In the genomic region with DNA sequence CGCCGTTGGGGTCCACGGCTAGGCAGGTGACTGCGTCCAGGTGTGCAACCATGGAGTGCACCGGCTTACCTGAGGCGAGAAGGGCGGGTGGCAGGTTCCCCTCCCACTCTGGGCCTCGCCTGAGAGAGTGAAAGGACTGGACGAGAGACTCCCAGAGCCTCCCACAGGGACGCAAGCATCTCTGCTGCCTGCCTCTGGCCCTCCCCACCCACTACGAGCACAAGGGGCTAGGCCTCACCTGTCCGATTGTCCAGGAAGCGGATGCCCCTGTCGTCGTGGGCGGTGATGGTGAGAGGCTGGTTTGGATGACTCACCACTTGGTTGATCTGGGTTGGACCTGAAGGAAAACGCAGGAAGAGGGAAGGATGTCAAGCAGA, we compare ENCODE assay signal across 16 cellular contexts. TPM values are rescaled to one million over a fixed set of nuclear protein-coding genes. Genes with fewer than 3 reads are reported as not detected.
A peak's percentile ranks its signal among the peaks of the same experiment; 100 is the strongest.
DNase-seq lines count a peak whose midpoint lies in the region; ATAC-seq and TF ChIP-seq lines count a peak whose summit lies in the region.
"Had no signal": no experiment of that assay in that cellular context is flagged by ENCODE, and none has a peak within 500 bp of the region (broad histone marks: within the 10 kb centered on the region; RNA-seq: fewer than 3 reads in every experiment).

No MANE protein-coding gene starts in this region.

- ATAC-seq in sciatic nerve (no peak), HG02763 (IDR thresholded peaks at IDR 0.05; ENCODE audit: unreplicated experiment) (no peak)
- ATAC-seq in CD4-positive, alpha-beta T cell (ENCODE audit: poor library complexity), result no peak
- ATAC-seq: esophagus mucosa, left lung, mucosa of descending colon, right cardiac atrium had no signal

- POLR2A ChIA-PET in CD4-positive, alpha-beta T cell (lab: Charles Lee), result no interaction called here

- H3K9me3 Mint-ChIP-seq in chondrocyte (ENCODE audit: low read depth), result no peaks in the 10 kb centered on the region
- no peaks in the 10 kb centered on the region for H3K9me3 Mint-ChIP-seq in CD4-positive, alpha-beta T cell

- TF ChIP-seq CTCF in chondrocyte (IDR thresholded peaks at IDR 0.05), result no peak
- no peak for TF ChIP-seq CTCF in CD4-positive, alpha-beta T cell (IDR thresholded peaks at IDR 0.05)

- H3K4me3 ChIP-seq in NT2/D1 (ENCODE audit: insufficient read length, low read depth), result no peak overlapping the region
- H3K4me3 ChIP-seq: left lung, mucosa of descending colon had no signal

- CTCF ChIA-PET in CD4-positive, alpha-beta T cell (lab: Charles Lee), result no interaction called here

- H3K27me3 ChIP-seq in NT2/D1 (ENCODE audit: insufficient read depth, insufficient read length), result no peaks in the 10 kb centered on the region
- no peaks in the 10 kb centered on the region for H3K27me3 ChIP-seq in CD4-positive, alpha-beta T cell (ENCODE audit: control insufficient read depth, insufficient read depth, low read length)
- H3K27me3 ChIP-seq: left lung had no signal

- H3K9ac ChIP-seq in NT2/D1 (ENCODE audit: insufficient read length, low read depth), result peak overlapping the region; percentile 17

- no peaks in the 10 kb centered on the region for H3K27me3 Mint-ChIP-seq in chondrocyte (ENCODE audit: low read depth)
- H3K27me3 Mint-ChIP-seq in CD4-positive, alpha-beta T cell, result no peaks in the 10 kb centered on the region

- H3K4me1 Mint-ChIP-seq in chondrocyte (ENCODE audit: low read depth), result peaks cover 9% of the 10 kb centered on the region
- H3K4me1 Mint-ChIP-seq in CD4-positive, alpha-beta T cell (ENCODE audit: low read depth), result peaks cover 25% of the 10 kb centered on the region

- DNase-seq in ELR (ENCODE audit: low read depth) (peak; percentile 26), NT2/D1 (ENCODE audit: low read depth, low spot score) (no peak), chondrocyte (ENCODE audit: low spot score) (peak; percentile 81), sciatic nerve (ENCODE audit: low spot score) (peak; percentile 56), OCI-M2 (lab: John Stamatoyannopoulos, UW; ENCODE audit: unreplicated experiment) (no peak)
- DNase-seq in CD4-positive, alpha-beta T cell, result no peak
- DNase-seq: activated CD4-positive, alpha-beta T cell treated with anti-CD3 and anti-CD28 coated beads, Interleukin-2, amount 50 U/mL, for 1 hour; activated naive CD4-positive, alpha-beta T cell treated with anti-CD3 and anti-CD28 coated beads, Interleukin-2, amount 50 U/mL, for 16 hours; NCI-H187; NCI-H226; nucleus accumbens had no signal

- intact Hi-C loops in sciatic nerve (cut with DNase I), result no loop called here
- intact Hi-C loops in CD4-positive, alpha-beta T cell (cut with DNase I, micrococcal nuclease), result no loop called here

- no peaks in the 10 kb centered on the region for H3K9me3 ChIP-seq in NT2/D1 (ENCODE audit: insufficient read depth, low read length)
- H3K9me3 ChIP-seq in CD4-positive, alpha-beta T cell (ENCODE audit: control insufficient read depth, low read length), result no peaks in the 10 kb centered on the region
- H3K9me3 ChIP-seq: left lung, mucosa of descending colon had no signal

- H3K36me3 Mint-ChIP-seq in chondrocyte (ENCODE audit: low read depth), result peaks cover 22% of the 10 kb centered on the region
- peaks cover 63% of the 10 kb centered on the region for H3K36me3 Mint-ChIP-seq in CD4-positive, alpha-beta T cell (ENCODE audit: low read depth)

- no peak overlapping the region for H3K27ac ChIP-seq in CD4-positive, alpha-beta T cell (ENCODE audit: low read depth, low read length)

- no peak overlapping the region for H3K4me3 Mint-ChIP-seq in chondrocyte (ENCODE audit: unreplicated experiment)
- no peak overlapping the region for H3K4me3 Mint-ChIP-seq in CD4-positive, alpha-beta T cell

- peaks cover 78% of the 10 kb centered on the region for H3K36me3 ChIP-seq in NT2/D1 (ENCODE audit: insufficient read depth, insufficient read length, low read length)

- peaks cover 16% of the 10 kb centered on the region for H3K4me1 ChIP-seq in NT2/D1 (ENCODE audit: insufficient read depth, insufficient read length)

- H3K27ac Mint-ChIP-seq in chondrocyte (ENCODE audit: unreplicated experiment), result peak overlapping the region; percentile 68
- H3K27ac Mint-ChIP-seq in CD4-positive, alpha-beta T cell, result no peak overlapping the region

RNA-seq across cellular contexts. Expression of gene PRKD2, which starts 5.1 kb away (rescaled TPM):
- 21.9 to 31.9 TPM (median 23.3 TPM) in 3 replicates for total RNA-seq in chondrocyte
- total RNA-seq in sciatic nerve, result 54.0 TPM
- 100 to 1,000 TPM; 105 to 113 TPM for total RNA-seq in CD4-positive, alpha-beta T cell

RNA-seq across cellular contexts. Expression of gene FKRP, which starts 23.9 kb away (rescaled TPM):
- total RNA-seq in chondrocyte, result 25.2 to 27.7 TPM (median 26.6 TPM) in 3 replicates
- total RNA-seq in sciatic nerve, result 25.2 TPM
- 10 to 100 TPM; 19.0 to 20.2 TPM for total RNA-seq in CD4-positive, alpha-beta T cell

RNA-seq across cellular contexts. Expression of gene STRN4, which starts 24.3 kb away (rescaled TPM):
- 69.8 to 77.3 TPM (median 76.7 TPM) in 3 replicates for total RNA-seq in chondrocyte
- total RNA-seq in sciatic nerve, result 70.5 TPM
- 10 to 100 TPM; 90.0 to 94.0 TPM for total RNA-seq in CD4-positive, alpha-beta T cell

Comparison
In these comparisons a context has a peak if more than half of its experiments do, and no peak if none do; other contexts are left out.
1. DNase-seq: peak in ELR (single experiment), chondrocyte (single experiment) and sciatic nerve (single experiment); none in NT2/D1 (single experiment), OCI-M2 (single experiment) and CD4-positive, alpha-beta T cell (0 of 10).